Comparison of ENCODE assay signal across 7 cellular contexts in genomic region chr17:36201506-36201905, GRCh38. TPM values are rescaled to one million over a fixed set of nuclear protein-coding genes. Genes with fewer than 3 reads are reported as not detected.
"Had no signal": no experiment of that assay in that cellular context is flagged by ENCODE, and none has a peak within 500 bp of the region (broad histone marks: within the 10 kb centered on the region; RNA-seq: fewer than 3 reads in every experiment).

No MANE protein-coding gene starts in this region.

RNA-seq across cellular contexts. Expression of gene CCL3L1, which starts 4.9 kb away (rescaled TPM):
- total RNA-seq: cardiac muscle cell, fibroblast of lung, mammary epithelial cell, osteocyte, suprapubic skin had no signal

RNA-seq across cellular contexts. Expression of gene CCL4L2, which starts 9.4 kb away (rescaled TPM):
- total RNA-seq: cardiac muscle cell, fibroblast of lung, left lobe of liver, mammary epithelial cell, osteocyte had no signal

RNA-seq across cellular contexts. Expression of gene TBC1D3B, which starts 25.1 kb away (rescaled TPM):
- total RNA-seq: mononuclear cell had no signal
